1 cellular context compared by ENCODE assay signal in genomic region chr16:2040450-2041105, GRCh38.
TF ChIP-seq lines count a peak whose summit lies in the region.

No MANE protein-coding gene starts in this region.

TF ChIP-seq in SK-N-SH, 30 proteins besides CTCF, POLR2A, EP300 and RAD21 (continued from another document):
- TF ChIP-seq ZBTB33 (IDR thresholded peaks at IDR 0.05; ENCODE audit: borderline replicate concordance, low read depth) (no peak), REST (IDR thresholded peaks at IDR 0.05; ENCODE audit: low read depth, low read length) (no peak), GABPA (IDR thresholded peaks at IDR 0.05; ENCODE audit: low read depth) (no peak), MXI1 (IDR thresholded peaks at IDR 0.05; ENCODE audit: low read depth, low read length) (no peak), FOXM1 (IDR thresholded peaks at IDR 0.05; ENCODE audit: low read depth) (no peak), TAF1 (IDR thresholded peaks at IDR 0.05; ENCODE audit: borderline replicate concordance, low read depth, low read length) (no peak), JUND (IDR thresholded peaks at IDR 0.05) (no peak)
TF ChIP-seq in SK-N-SH: peak in this region for 0.
